Comparison of ENCODE assay signal across 15 cellular contexts in genomic region chr21:44697172-44697810, GRCh38. TPM values are rescaled to one million over a fixed set of nuclear protein-coding genes. Genes with fewer than 3 reads are reported as not detected.
"Had no signal": no experiment of that assay in that cellular context is flagged by ENCODE, and none has a peak within 500 bp of the region (broad histone marks: within the 10 kb centered on the region; RNA-seq: fewer than 3 reads in every experiment).

A gene with protein sequence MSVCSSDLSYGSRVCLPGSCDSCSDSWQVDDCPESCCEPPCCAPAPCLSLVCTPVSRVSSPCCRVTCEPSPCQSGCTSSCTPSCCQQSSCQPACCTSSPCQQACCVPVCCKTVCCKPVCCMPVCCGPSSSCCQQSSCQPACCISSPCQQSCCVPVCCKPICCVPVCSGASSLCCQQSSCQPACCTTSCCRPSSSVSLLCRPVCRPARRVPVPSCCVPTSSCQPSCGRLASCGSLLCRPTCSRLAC (plus strand): TSS chr21:44697172. CDS start chr21:44697202, 30 bp downstream.

RNA-seq across cellular contexts. Expression of the gene that starts here (rescaled TPM):
- total RNA-seq: activated CD4-positive, alpha-beta memory T cell treated with anti-CD3 and anti-CD28 coated beads, Interleukin-2, amount 10 ng/mL, durations not matched to agents 7 days and 5 days; activated CD8-positive, alpha-beta memory T cell treated with anti-CD3 and anti-CD28 coated beads, Interleukin-2, amount 10 ng/mL, durations not matched to agents 7 days and 5 days; aorta; cardiac septum; dermis microvascular lymphatic vessel endothelial cell; esophagus squamous epithelium; gastrocnemius medialis; left cardiac atrium; liver; natural killer cell; right lobe of liver; temporal lobe; transverse colon had no signal
- polyA plus RNA-seq: adipose tissue, aorta, liver, small intestine had no signal
